ENCODE assay signal across 8 cellular contexts in the genomic region with DNA sequence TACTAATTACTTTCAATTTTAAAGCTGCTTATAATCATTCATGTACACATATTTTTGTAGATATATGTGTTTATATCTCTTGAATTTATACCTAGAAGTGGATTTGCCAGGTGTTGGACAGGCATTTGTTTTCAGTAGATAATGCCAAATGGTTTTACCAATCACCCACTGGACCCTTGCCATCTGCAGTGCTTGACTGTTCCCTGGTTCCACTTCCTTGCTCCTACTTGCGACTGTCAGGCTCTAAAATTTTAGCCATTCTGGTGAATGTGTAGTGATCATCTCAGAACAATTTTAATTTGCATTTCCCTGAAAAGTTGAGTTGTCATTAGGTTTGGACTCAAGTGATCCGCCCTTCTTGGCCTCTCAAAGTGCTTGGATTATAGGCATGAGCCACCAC.
"Had no signal": no experiment of that assay in that cellular context is flagged by ENCODE, and none has a peak within 500 bp of the region (broad histone marks: within the 10 kb centered on the region; RNA-seq: fewer than 3 reads in every experiment).

No MANE protein-coding gene starts in this region.

- H3K9me3 ChIP-seq: HAP-1 had no signal

- H3K4me3 ChIP-seq: GM23248, HAP-1, K562 had no signal

- DNase-seq: GOT3, H7, HFFc6, IMR-90 had no signal

- H2AFZ ChIP-seq: GM23248 had no signal

- FAIRE-seq: K562 had no signal

- H3K27ac ChIP-seq: GM23248, HL-60 had no signal

- H3K36me3 ChIP-seq: HAP-1 had no signal

- H3K9ac ChIP-seq: GM23248 had no signal

- H3K4me1 ChIP-seq: HAP-1 had no signal
